ENCODE assay signal across 8 cellular contexts in genomic region chr10:78211476-78212110, GRCh38.
DNase-seq lines count a peak whose midpoint lies in the region; ATAC-seq, FAIRE-seq and TF ChIP-seq lines count a peak whose summit lies in the region.

No MANE protein-coding gene starts in this region.

- no peak for FAIRE-seq in RCC 7860 (lab: Jason Lieb, UNC)

- no peaks in the 10 kb centered on the region for H3K9me3 Mint-ChIP-seq in neural crest cell
- H3K9me3 Mint-ChIP-seq in stimulated activated memory B cell treated with anti-CD40 and anti-IgM and Interleukin-4, amounts not matched to agents 10 μg/mL and 1 μg/mL and 100 μg/mL, for 72 hours, result no peaks in the 10 kb centered on the region

- H3K4me3 ChIP-seq in GM23248, result no peak overlapping the region

- DNase-seq in Ammon's horn (ENCODE audit: low spot score), result peak; percentile 77
- peak; percentile 79 for DNase-seq in GM23248
- DNase-seq in RCC 7860 (ENCODE audit: low spot score), result peak; percentile 17
- peak; percentile 32 for DNase-seq in neural crest cell (ENCODE audit: low read depth, low spot score)

- H3K36me3 ChIP-seq in GM23248 (ENCODE audit: low read depth), result no peaks in the 10 kb centered on the region

- H3K9me3 ChIP-seq in GM23248 (ENCODE audit: low read depth), result no peaks in the 10 kb centered on the region

- no peak overlapping the region for H3K9ac ChIP-seq in GM23248

- 63 to 69% methylated on average over 9 of the region's 9 CpGs for whole genome bisulfite sequencing in GM23248 (ENCODE audit: low coverage in 1 of 2, low lambda C conversion rate in 2 of 2, missing lambda C conversion rate in 2 of 2), 2 experiments

- no peaks in the 10 kb centered on the region for H3K36me3 Mint-ChIP-seq in neural crest cell (ENCODE audit: low read depth)
- no peaks in the 10 kb centered on the region for H3K36me3 Mint-ChIP-seq in stimulated activated memory B cell treated with anti-CD40 and anti-IgM and Interleukin-4, amounts not matched to agents 10 μg/mL and 1 μg/mL and 100 μg/mL, for 72 hours

- peak; percentile 68 for TF ChIP-seq CTCF in neural crest cell (conservative IDR thresholded peaks at IDR 0.05)

- no peaks in the 10 kb centered on the region for H3K79me2 ChIP-seq in GM23248 (ENCODE audit: insufficient read depth)

- H4K20me1 ChIP-seq in GM23248 (ENCODE audit: insufficient read depth), result no peaks in the 10 kb centered on the region

- peak; percentile 62 for ATAC-seq in esophagus mucosa
- no peak for ATAC-seq in stimulated activated memory B cell treated with anti-CD40 and anti-IgM and Interleukin-4, amounts not matched to agents 10 μg/mL and 1 μg/mL and 100 μg/mL, for 72 hours
- no peak for ATAC-seq in GM18511 (IDR thresholded peaks at IDR 0.05; ENCODE audit: unreplicated experiment)
- no peak for ATAC-seq in GM19395 (IDR thresholded peaks at IDR 0.05; ENCODE audit: unreplicated experiment)

- H3K4me1 ChIP-seq in GM23248 (ENCODE audit: insufficient read depth), result peaks cover 27% of the 10 kb centered on the region

- peaks cover 41% of the 10 kb centered on the region for H3K4me1 Mint-ChIP-seq in neural crest cell
- peaks cover 12% of the 10 kb centered on the region for H3K4me1 Mint-ChIP-seq in stimulated activated memory B cell treated with anti-CD40 and anti-IgM and Interleukin-4, amounts not matched to agents 10 μg/mL and 1 μg/mL and 100 μg/mL, for 72 hours

- H3K4me3 Mint-ChIP-seq in neural crest cell, result no peak overlapping the region
- H3K4me3 Mint-ChIP-seq in stimulated activated memory B cell treated with anti-CD40 and anti-IgM and Interleukin-4, amounts not matched to agents 10 μg/mL and 1 μg/mL and 100 μg/mL, for 72 hours, result no peak overlapping the region

- no peak overlapping the region for H3K4me2 ChIP-seq in GM23248 (ENCODE audit: unreplicated experiment)

- no peaks in the 10 kb centered on the region for H3K27me3 Mint-ChIP-seq in neural crest cell (ENCODE audit: low read depth)
- H3K27me3 Mint-ChIP-seq in stimulated activated memory B cell treated with anti-CD40 and anti-IgM and Interleukin-4, amounts not matched to agents 10 μg/mL and 1 μg/mL and 100 μg/mL, for 72 hours, result peaks cover 34% of the 10 kb centered on the region

- no peak overlapping the region for H3K27ac Mint-ChIP-seq in neural crest cell (ENCODE audit: unreplicated experiment)
- H3K27ac Mint-ChIP-seq in stimulated activated memory B cell treated with anti-CD40 and anti-IgM and Interleukin-4, amounts not matched to agents 10 μg/mL and 1 μg/mL and 100 μg/mL, for 72 hours, result no peak overlapping the region

- H2AFZ ChIP-seq in GM23248, result no peak overlapping the region

- peaks cover 9% of the 10 kb centered on the region for H3F3A ChIP-seq in GM23248 (ENCODE audit: insufficient read depth)

- no peaks in the 10 kb centered on the region for H3K9me2 ChIP-seq in GM23248 (ENCODE audit: insufficient read depth)

- in situ Hi-C loops in GM23248 (cut with MboI), result no loop called here

- H3K27me3 ChIP-seq in GM23248 (replicated peaks; ENCODE audit: insufficient read depth), result no peaks in the 10 kb centered on the region

- no peak overlapping the region for H3K27ac ChIP-seq in GM23248

Comparison
In these comparisons a context has a peak if more than half of its experiments do, and no peak if none do; other contexts are left out.
1. DNase-seq: peak in every context shown above with its lines; median percentile 79 in GM23248; 77 in Ammon's horn; 32 in neural crest cell; 17 in RCC 7860.